17 cellular contexts compared by ENCODE assay signal in genomic region chr6:134787261-134787871, GRCh38.
A peak's percentile ranks its signal among the peaks of the same experiment; 100 is the strongest.
DNase-seq lines count a peak whose midpoint lies in the region; ATAC-seq and TF ChIP-seq lines count a peak whose summit lies in the region.
"Had no signal": no experiment of that assay in that cellular context is flagged by ENCODE, and none has a peak within 500 bp of the region (broad histone marks: within the 10 kb centered on the region; RNA-seq: fewer than 3 reads in every experiment).

No MANE protein-coding gene starts in this region.

- H3F3A ChIP-seq in PC-9 (ENCODE audit: insufficient read depth, low read depth): peaks cover 5% of the 10 kb centered on the region; the same call in 1 of the 2 replicates

- H3K27me3 ChIP-seq in PC-9 (ENCODE audit: insufficient read depth, low read depth) (no peaks in the 10 kb centered on the region), Caco-2 (replicated peaks; ENCODE audit: control insufficient read depth, insufficient read depth, low read length) (no peaks in the 10 kb centered on the region)

- no peaks in the 10 kb centered on the region for H3K9me3 ChIP-seq in PC-9 (ENCODE audit: insufficient read depth, low read depth)
- H3K9me3 ChIP-seq in Caco-2: peaks cover 5% of the 10 kb centered on the region; the same call in 1 of the 2 replicates

- peaks cover 14% of the 10 kb centered on the region for H3K9me3 Mint-ChIP-seq in Caco-2 (ENCODE audit: unreplicated experiment)
- peaks cover 15% of the 10 kb centered on the region for H3K9me3 Mint-ChIP-seq in activated CD8-positive, alpha-beta T cell treated with anti-CD3 and anti-CD28 coated beads for 36 hours
- peaks cover 16% of the 10 kb centered on the region for H3K9me3 Mint-ChIP-seq in activated T-cell treated with anti-CD3 and anti-CD28 coated beads, Interleukin-2, amount 50 U/mL, for 4 hours

- no peak overlapping the region for H3K27ac Mint-ChIP-seq in Caco-2 (ENCODE audit: unreplicated experiment)
- H3K27ac Mint-ChIP-seq in activated CD8-positive, alpha-beta T cell treated with anti-CD3 and anti-CD28 coated beads for 36 hours: no peak overlapping the region
- H3K27ac Mint-ChIP-seq: CD8-positive, alpha-beta T cell; T-helper 17 cell had no signal

- peak overlapping the region; percentile 26 for H3K4me2 ChIP-seq in PC-9

- H3K4me1 Mint-ChIP-seq in Caco-2 (ENCODE audit: low read depth, unreplicated experiment): no peaks in the 10 kb centered on the region
- no peaks in the 10 kb centered on the region for H3K4me1 Mint-ChIP-seq in activated CD8-positive, alpha-beta T cell treated with anti-CD3 and anti-CD28 coated beads for 36 hours (ENCODE audit: low read depth)
- no peaks in the 10 kb centered on the region for H3K4me1 Mint-ChIP-seq in activated T-cell treated with anti-CD3 and anti-CD28 coated beads, Interleukin-2, amount 50 U/mL, for 4 hours (ENCODE audit: low read depth)
- H3K4me1 Mint-ChIP-seq: T-helper 17 cell had no signal

- no peak for ATAC-seq in activated CD8-positive, alpha-beta T cell treated with anti-CD3 and anti-CD28 coated beads for 36 hours
- no peak for ATAC-seq in activated T-cell treated with anti-CD3 and anti-CD28 coated beads, Interleukin-2, amount 50 U/mL, for 4 hours
- ATAC-seq: CD8-positive, alpha-beta T cell; stimulated activated naive CD8-positive, alpha-beta T cell treated with anti-CD3 and anti-CD28 coated beads, Interleukin-15, Interleukin-2, amounts not matched to agents 100 U/mL and 50 U/mL, for 24 hours; T-helper 17 cell had no signal

- CTCF ChIA-PET in PC-9 (lab: Charles Lee): no interaction called here
- CTCF ChIA-PET in Caco-2 (lab: Charles Lee): no interaction called here
- CTCF ChIA-PET in activated CD8-positive, alpha-beta T cell treated with anti-CD3 and anti-CD28 coated beads for 36 hours (lab: Charles Lee): interaction anchor here (1.0 to 1.1 kb wide), 2 partner anchors 16 to 153 kb away, joined by 3 to 4 read pairs; no protein-coding TSS in a partner anchor

- BruUV-seq in PC-9 (replicated peaks; lab: Mats Ljungman, UMichigan) (no TSS peak), Caco-2 (replicated peaks; lab: Mats Ljungman, UMichigan) (no TSS peak)

- H3K4me3 Mint-ChIP-seq in Caco-2 (ENCODE audit: unreplicated experiment): no peak overlapping the region
- no peak overlapping the region for H3K4me3 Mint-ChIP-seq in activated CD8-positive, alpha-beta T cell treated with anti-CD3 and anti-CD28 coated beads for 36 hours
- no peak overlapping the region for H3K4me3 Mint-ChIP-seq in activated T-cell treated with anti-CD3 and anti-CD28 coated beads, Interleukin-2, amount 50 U/mL, for 4 hours
- H3K4me3 Mint-ChIP-seq: CD8-positive, alpha-beta T cell; T-helper 17 cell had no signal

- POLR2A ChIA-PET in PC-9 (lab: Charles Lee; ENCODE audit: unreplicated experiment): interaction anchor here (0.7 kb wide), 1 partner anchor 604 kb away, joined by 4 read pairs; no protein-coding TSS in a partner anchor
- POLR2A ChIA-PET in Caco-2 (lab: Charles Lee): no interaction called here
- POLR2A ChIA-PET in activated CD8-positive, alpha-beta T cell treated with anti-CD3 and anti-CD28 coated beads for 36 hours (lab: Charles Lee): no interaction called here

- H3K36me3 ChIP-seq in PC-9 (ENCODE audit: low read depth) (no peaks in the 10 kb centered on the region), Caco-2 (ENCODE audit: control insufficient read depth, insufficient read depth, low read length) (no peaks in the 10 kb centered on the region)

- no peaks in the 10 kb centered on the region for H3K9me2 ChIP-seq in PC-9 (ENCODE audit: insufficient read depth)

- intact Hi-C loops in PC-9 (cut with micrococcal nuclease; ENCODE audit: unreplicated experiment) (no loop called here), Caco-2 (cut with micrococcal nuclease; ENCODE audit: unreplicated experiment) (no loop called here)
- intact Hi-C loops in activated CD8-positive, alpha-beta T cell treated with anti-CD3 and anti-CD28 coated beads for 36 hours (cut with micrococcal nuclease): no loop called here

- TF ChIP-seq CTCF in PC-9 (conservative IDR thresholded peaks at IDR 0.05) (no peak), Caco-2 (IDR thresholded peaks at IDR 0.05; ENCODE audit: insufficient read depth in 1 of 2, low read depth in 1 of 2, low read length in 1 of 2, severe bottlenecking in 1 of 2, unreplicated experiment in 1 of 2) (no peak), GM13976 (IDR thresholded peaks at IDR 0.05; ENCODE audit: borderline replicate concordance, control extremely low read depth, extremely low read depth, insufficient read depth, missing control alignments) (no peak)
- TF ChIP-seq CTCF in activated CD8-positive, alpha-beta T cell treated with anti-CD3 and anti-CD28 coated beads for 36 hours (IDR thresholded peaks at IDR 0.05): no peak

- H2AFZ ChIP-seq in PC-9: no peak overlapping the region

- peak overlapping the region; percentile 45 for H3K27ac ChIP-seq in PC-9
- H3K27ac ChIP-seq in epithelial cell of prostate: no peak overlapping the region

- no peaks in the 10 kb centered on the region for H4K20me1 ChIP-seq in PC-9 (ENCODE audit: insufficient read depth)

- no peaks in the 10 kb centered on the region for H3K36me3 Mint-ChIP-seq in Caco-2 (ENCODE audit: insufficient read depth, unreplicated experiment)
- H3K36me3 Mint-ChIP-seq in activated CD8-positive, alpha-beta T cell treated with anti-CD3 and anti-CD28 coated beads for 36 hours (ENCODE audit: low read depth): no peaks in the 10 kb centered on the region
- no peaks in the 10 kb centered on the region for H3K36me3 Mint-ChIP-seq in activated T-cell treated with anti-CD3 and anti-CD28 coated beads, Interleukin-2, amount 50 U/mL, for 4 hours (ENCODE audit: insufficient read depth)
- H3K36me3 Mint-ChIP-seq: CD8-positive, alpha-beta T cell had no signal

- peak; percentile 57 for DNase-seq in GM03348 (ENCODE audit: low spot score)
- DNase-seq in PC-9: peak in 1 of 2 experiments; percentile 77
- peak; percentile 53 for DNase-seq in epithelial cell of prostate (ENCODE audit: low read depth, low spot score)
- DNase-seq in renal cortical epithelial cell (ENCODE audit: low read depth): peak; percentile 86
- DNase-seq in Caco-2: no peak
- no peak for DNase-seq in GM13976 (ENCODE audit: low spot score)
- DNase-seq in activated CD8-positive, alpha-beta T cell treated with anti-CD3 and anti-CD28 coated beads for 36 hours: no peak
- DNase-seq in activated T-cell treated with anti-CD3 and anti-CD28 coated beads, Interleukin-2, amount 50 U/mL, for 4 hours: no peak
- DNase-seq: activated CD4-positive, alpha-beta T cell treated with anti-CD3 and anti-CD28 coated beads, Interleukin-2, amount 50 U/mL, for 1 hour; caudate nucleus; CD8-positive, alpha-beta T cell; MV-4-11; NCI-H345; retina; stimulated activated CD4-positive, alpha-beta T cell treated with anti-CD3 and anti-CD28 coated beads, Interleukin-4, amount 100 ng/mL, for 4 hours; stimulated activated naive CD8-positive, alpha-beta T cell treated with anti-CD3 and anti-CD28 coated beads, Interleukin-15, Interleukin-2, amounts not matched to agents 100 U/mL and 50 U/mL, for 24 hours; T-helper 17 cell had no signal

- in situ Hi-C loops in GM13976 (cut with MboI; ENCODE audit: low sequenced_read_pairs, unreplicated experiment): no loop called here

- H3K4me1 ChIP-seq in PC-9 (replicated peaks; ENCODE audit: insufficient read depth) (peaks cover 16% of the 10 kb centered on the region), Caco-2 (peaks cover 7% of the 10 kb centered on the region; the same call in 1 of the 2 replicates)

- no peak overlapping the region for H3K4me3 ChIP-seq in PC-9
- no peak overlapping the region for H3K4me3 ChIP-seq in Caco-2 (ENCODE audit: low read depth, low read length)

- H3K27me3 Mint-ChIP-seq in Caco-2 (ENCODE audit: insufficient read depth, unreplicated experiment): no peaks in the 10 kb centered on the region
- peaks cover 2% of the 10 kb centered on the region for H3K27me3 Mint-ChIP-seq in activated CD8-positive, alpha-beta T cell treated with anti-CD3 and anti-CD28 coated beads for 36 hours
- peaks cover 2% of the 10 kb centered on the region for H3K27me3 Mint-ChIP-seq in activated T-cell treated with anti-CD3 and anti-CD28 coated beads, Interleukin-2, amount 50 U/mL, for 4 hours (ENCODE audit: low read depth)

- H3K79me2 ChIP-seq in PC-9 (ENCODE audit: low read depth): no peaks in the 10 kb centered on the region

Comparison
In these comparisons a context has a peak if more than half of its experiments do, and no peak if none do; other contexts are left out.
1. DNase-seq: peak in GM03348 (single experiment), epithelial cell of prostate (single experiment) and renal cortical epithelial cell (single experiment); none in Caco-2 (0 of 2), GM13976 (single experiment), activated CD8-positive, alpha-beta T cell treated with anti-CD3 and anti-CD28 coated beads for 36 hours (single experiment) and activated T-cell treated with anti-CD3 and anti-CD28 coated beads, Interleukin-2, amount 50 U/mL, for 4 hours (single experiment).